16 cellular contexts compared by ENCODE assay signal in the genomic region with DNA sequence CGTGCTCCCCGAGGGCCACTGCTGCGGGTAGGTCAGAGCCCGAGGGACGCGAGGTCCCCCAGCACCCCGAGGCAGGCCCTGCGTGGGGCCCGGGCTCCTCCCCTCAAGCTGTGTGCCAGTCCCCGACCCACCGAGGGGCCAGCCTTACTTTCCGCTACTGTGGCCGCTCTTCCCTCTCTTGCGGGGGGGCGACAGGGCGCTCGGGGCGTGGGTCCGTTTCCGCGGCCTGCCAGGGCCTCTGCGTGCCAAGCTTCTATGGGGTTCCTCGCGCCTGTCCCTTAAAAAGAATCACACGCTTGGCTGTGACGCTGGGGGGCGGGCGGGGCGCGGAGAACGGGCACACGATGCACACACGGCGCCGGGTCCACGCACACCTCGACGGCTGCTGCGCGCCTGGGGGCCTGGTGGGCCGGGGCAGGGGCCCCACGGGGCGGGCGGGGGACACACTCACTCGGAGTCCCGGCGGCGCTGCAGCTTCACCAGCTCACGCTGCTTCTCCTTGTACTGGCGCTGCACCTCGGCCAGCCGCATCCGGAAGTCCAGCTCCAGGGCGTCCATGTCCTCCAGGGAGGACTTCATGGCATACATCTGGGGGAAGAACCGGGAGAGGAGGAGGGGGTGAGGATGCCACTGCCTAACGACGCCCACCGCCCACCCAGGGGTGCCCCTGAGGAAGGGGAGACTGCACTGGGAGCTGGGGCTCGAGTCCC.
DNase-seq lines count a peak whose midpoint lies in the region; ATAC-seq and TF ChIP-seq lines count a peak whose summit lies in the region.
"Had no signal": no experiment of that assay in that cellular context is flagged by ENCODE, and none has a peak within 500 bp of the region (broad histone marks: within the 10 kb centered on the region; RNA-seq: fewer than 3 reads in every experiment).

No MANE protein-coding gene starts in this region.

- H3K27me3 ChIP-seq in RWPE2 (ENCODE audit: insufficient read depth, poor library complexity, severe bottlenecking) = no peaks in the 10 kb centered on the region
- no peaks in the 10 kb centered on the region for H3K27me3 ChIP-seq in osteoblast (ENCODE audit: insufficient read depth, low read length)

- no peak overlapping the region for H2AFZ ChIP-seq in osteoblast (ENCODE audit: low read length)
- H2AFZ ChIP-seq: GM23248 had no signal

- H3K4me1 Mint-ChIP-seq in natural killer cell = peaks cover 29 to 59% of the 10 kb centered on the region in 2 donors
- peaks cover 13 to 29% of the 10 kb centered on the region in 2 donors for H3K4me1 Mint-ChIP-seq in natural killer cell treated with Interleukin-12 subunit alpha and Interleukin-12 subunit beta and Interleukin-15 and Interleukin-18, amount 100 ng/mL, for 72 hours (ENCODE audit: low read depth in 2 of 2)
- peaks cover 1% of the 10 kb centered on the region for H3K4me1 Mint-ChIP-seq in nephron progenitor cell

- no peak overlapping the region for H3K4me2 ChIP-seq in osteoblast (ENCODE audit: insufficient read depth, low read length)

- H3K4me3 Mint-ChIP-seq in natural killer cell (peak overlapping the region; percentile 49), nephron progenitor cell (no peak overlapping the region)
- H3K4me3 Mint-ChIP-seq in natural killer cell treated with Interleukin-12 subunit alpha and Interleukin-12 subunit beta and Interleukin-15 and Interleukin-18, amount 100 ng/mL, for 72 hours = no peak overlapping the region
- H3K4me3 Mint-ChIP-seq: B cell; CD8-positive, alpha-beta memory T cell had no signal

- peaks cover 92% of the 10 kb centered on the region for H3K79me2 ChIP-seq in osteoblast (ENCODE audit: insufficient read depth, low read length)

- H3K36me3 Mint-ChIP-seq in natural killer cell (no peaks in the 10 kb centered on the region), nephron progenitor cell (ENCODE audit: low read depth) (peaks cover 57% of the 10 kb centered on the region)
- H3K36me3 Mint-ChIP-seq in natural killer cell treated with Interleukin-12 subunit alpha and Interleukin-12 subunit beta and Interleukin-15 and Interleukin-18, amount 100 ng/mL, for 72 hours = no peaks in the 10 kb centered on the region

- H3K9me3 Mint-ChIP-seq in natural killer cell (no peaks in the 10 kb centered on the region), nephron progenitor cell (no peaks in the 10 kb centered on the region)
- no peaks in the 10 kb centered on the region for H3K9me3 Mint-ChIP-seq in natural killer cell treated with Interleukin-12 subunit alpha and Interleukin-12 subunit beta and Interleukin-15 and Interleukin-18, amount 100 ng/mL, for 72 hours
- H3K9me3 Mint-ChIP-seq: CD4-positive, CD25-positive, alpha-beta regulatory T cell; CD8-positive, alpha-beta memory T cell had no signal

- no peak for DNase-seq in natural killer cell
- DNase-seq in natural killer cell treated with Interleukin-12 subunit alpha and Interleukin-12 subunit beta and Interleukin-15 and Interleukin-18, amount 100 ng/mL, for 72 hours (ENCODE audit: low spot score) = no peak
- DNase-seq in RWPE2 (ENCODE audit: low spot score) = peak; percentile 60
- peak; percentile 44 for DNase-seq in islet precursor cell
- DNase-seq in osteoblast (ENCODE audit: insufficient read length, low spot score, missing footprints) = peak; percentile 65
- DNase-seq in hypothalamus (lab: John Stamatoyannopoulos, UW) = no peak
- no peak for DNase-seq in hepatic stellate cell (ENCODE audit: low spot score)
- DNase-seq in nephron progenitor cell = no peak
- DNase-seq: 8988T; C1 segment of cervical spinal cord; CD4-positive, CD25-positive, alpha-beta regulatory T cell; CD8-positive, alpha-beta memory T cell; COR-L47; GM23248; HCEC 1CT had no signal

- H3K36me3 ChIP-seq in RWPE2 (ENCODE audit: low read depth) = peaks cover 96% of the 10 kb centered on the region
- peaks cover 61% of the 10 kb centered on the region for H3K36me3 ChIP-seq in osteoblast (ENCODE audit: insufficient read depth, low read length)

- TF ChIP-seq CTCF in natural killer cell (IDR thresholded peaks at IDR 0.05) (no peak), RWPE2 (IDR thresholded peaks at IDR 0.05; ENCODE audit: poor library complexity, severe bottlenecking) (no peak), osteoblast (IDR thresholded peaks at IDR 0.05; ENCODE audit: extremely low read depth, low read depth, low read length) (no peak), nephron progenitor cell (IDR thresholded peaks at IDR 0.05) (no peak)

- H3K4me3 ChIP-seq in RWPE2 (ENCODE audit: severe bottlenecking) (no peak overlapping the region), osteoblast (ENCODE audit: insufficient read depth, low read length) (no peak overlapping the region)
- H3K4me3 ChIP-seq: GM23248 had no signal

- H3K27ac ChIP-seq in RWPE2 (ENCODE audit: poor library complexity, severe bottlenecking) = no peak overlapping the region
- no peak overlapping the region for H3K27ac ChIP-seq in osteoblast (ENCODE audit: low read depth, low read length)
- H3K27ac ChIP-seq: GM23248 had no signal

- intact Hi-C loops in natural killer cell (cut with micrococcal nuclease) = no loop called here

- peaks cover 56% of the 10 kb centered on the region for H4K20me1 ChIP-seq in osteoblast (ENCODE audit: insufficient read depth, low read length)

- H3K4me1 ChIP-seq in RWPE2 (ENCODE audit: insufficient read depth, poor library complexity, severe bottlenecking) = no peaks in the 10 kb centered on the region
- H3K4me1 ChIP-seq in osteoblast (ENCODE audit: insufficient read depth, low read length) = peaks cover 1% of the 10 kb centered on the region

- ATAC-seq in natural killer cell = no peak
- ATAC-seq in natural killer cell treated with Interleukin-12 subunit alpha and Interleukin-12 subunit beta and Interleukin-15 and Interleukin-18, amount 100 ng/mL, for 72 hours = no peak
- no peak for ATAC-seq in RWPE2 (ENCODE audit: low read depth)

- H3K27me3 Mint-ChIP-seq in natural killer cell (ENCODE audit: low read depth in 2 of 2) = no peaks in the 10 kb centered on the region
- H3K27me3 Mint-ChIP-seq in natural killer cell treated with Interleukin-12 subunit alpha and Interleukin-12 subunit beta and Interleukin-15 and Interleukin-18, amount 100 ng/mL, for 72 hours = no peaks in the 10 kb centered on the region
- H3K27me3 Mint-ChIP-seq in nephron progenitor cell (ENCODE audit: low read depth, poor library complexity) = no peaks in the 10 kb centered on the region
- H3K27me3 Mint-ChIP-seq: B cell; CD4-positive, CD25-positive, alpha-beta regulatory T cell; CD8-positive, alpha-beta memory T cell had no signal

- H3K27ac Mint-ChIP-seq in natural killer cell = no peak overlapping the region
- H3K27ac Mint-ChIP-seq in natural killer cell treated with Interleukin-12 subunit alpha and Interleukin-12 subunit beta and Interleukin-15 and Interleukin-18, amount 100 ng/mL, for 72 hours = no peak overlapping the region
- no peak overlapping the region for H3K27ac Mint-ChIP-seq in nephron progenitor cell
- H3K27ac Mint-ChIP-seq: B cell; CD4-positive, CD25-positive, alpha-beta regulatory T cell; CD8-positive, alpha-beta memory T cell had no signal

- H3K9me3 ChIP-seq in RWPE2 (ENCODE audit: severe bottlenecking) = no peaks in the 10 kb centered on the region
- H3K9me3 ChIP-seq in osteoblast (ENCODE audit: low read depth, low read length) = no peaks in the 10 kb centered on the region

Comparison
In these comparisons a context has a peak if more than half of its experiments do, and no peak if none do; other contexts are left out.
1. DNase-seq: peak in RWPE2 (single experiment), islet precursor cell (single experiment) and osteoblast (single experiment); none in natural killer cell (single experiment), natural killer cell treated with Interleukin-12 subunit alpha and Interleukin-12 subunit beta and Interleukin-15 and Interleukin-18, amount 100 ng/mL, for 72 hours (single experiment), hypothalamus (0 of 51), hepatic stellate cell (single experiment) and nephron progenitor cell (single experiment).